14 cellular contexts compared by ENCODE assay signal in genomic region chr16:49929606-49930005, GRCh38.
DNase-seq lines count a peak whose midpoint lies in the region; ATAC-seq and TF ChIP-seq lines count a peak whose summit lies in the region.
"Had no signal": no experiment of that assay in that cellular context is flagged by ENCODE, and none has a peak within 500 bp of the region (broad histone marks: within the 10 kb centered on the region; RNA-seq: fewer than 3 reads in every experiment).

No MANE protein-coding gene starts in this region.

- H3K9me3 Mint-ChIP-seq in chondrocyte (ENCODE audit: low read depth): no peaks in the 10 kb centered on the region
- H3K9me3 Mint-ChIP-seq in stimulated activated effector memory CD8-positive, alpha-beta T cell treated with anti-CD3 and anti-CD28 coated beads, Interleukin-12 subunit alpha, Interleukin-12 subunit beta, amount 100 ng/mL, for 72 hours: no peaks in the 10 kb centered on the region
- H3K9me3 Mint-ChIP-seq: CD4-positive, alpha-beta T cell had no signal

- no peak for TF ChIP-seq CTCF in chondrocyte (IDR thresholded peaks at IDR 0.05)

- H3K36me3 Mint-ChIP-seq in chondrocyte (ENCODE audit: low read depth): no peaks in the 10 kb centered on the region
- no peaks in the 10 kb centered on the region for H3K36me3 Mint-ChIP-seq in stimulated activated effector memory CD8-positive, alpha-beta T cell treated with anti-CD3 and anti-CD28 coated beads, Interleukin-12 subunit alpha, Interleukin-12 subunit beta, amount 100 ng/mL, for 72 hours

- no peak overlapping the region for H3K4me3 Mint-ChIP-seq in chondrocyte (ENCODE audit: unreplicated experiment)
- H3K4me3 Mint-ChIP-seq in stimulated activated effector memory CD8-positive, alpha-beta T cell treated with anti-CD3 and anti-CD28 coated beads, Interleukin-12 subunit alpha, Interleukin-12 subunit beta, amount 100 ng/mL, for 72 hours: no peak overlapping the region
- H3K4me3 Mint-ChIP-seq: CD4-positive, alpha-beta T cell had no signal

- peaks cover 18% of the 10 kb centered on the region for H3K27me3 Mint-ChIP-seq in chondrocyte (ENCODE audit: low read depth)

- ATAC-seq in stimulated activated effector memory CD8-positive, alpha-beta T cell treated with anti-CD3 and anti-CD28 coated beads, Interleukin-12 subunit alpha, Interleukin-12 subunit beta, amount 100 ng/mL, for 72 hours: peak; percentile 14
- ATAC-seq: A549 had no signal

- no peak overlapping the region for H3K27ac Mint-ChIP-seq in chondrocyte (ENCODE audit: unreplicated experiment)
- H3K27ac Mint-ChIP-seq in stimulated activated effector memory CD8-positive, alpha-beta T cell treated with anti-CD3 and anti-CD28 coated beads, Interleukin-12 subunit alpha, Interleukin-12 subunit beta, amount 100 ng/mL, for 72 hours: no peak overlapping the region
- H3K27ac Mint-ChIP-seq: CD4-positive, alpha-beta T cell had no signal

- peak; percentile 27 for DNase-seq in activated effector memory CD4-positive, alpha-beta T cell treated with anti-CD3 and anti-CD28 coated beads, Interleukin-2, amount 50 U/mL, for 16 hours
- DNase-seq in activated effector memory CD4-positive, alpha-beta T cell treated with Interleukin-2 at 50 U/mL for 16 hours: no peak
- DNase-seq in chondrocyte (ENCODE audit: low spot score) (peak; percentile 25), mesenteric fat pad (ENCODE audit: low spot score) (peak; percentile 51), retina (no peak), NCI-H524 (lab: John Stamatoyannopoulos, UW) (no peak)
- no peak for DNase-seq in stimulated activated effector memory CD8-positive, alpha-beta T cell treated with anti-CD3 and anti-CD28 coated beads, Interleukin-12 subunit alpha, Interleukin-12 subunit beta, amount 100 ng/mL, for 72 hours (ENCODE audit: low spot score in 2 of 2)
- DNase-seq: AML-193; CD4-positive, alpha-beta T cell; DMS153; DMS79; GDM1; HCEC 1CT had no signal

- peaks cover 15% of the 10 kb centered on the region for H3K4me1 Mint-ChIP-seq in chondrocyte (ENCODE audit: low read depth)
- no peaks in the 10 kb centered on the region for H3K4me1 Mint-ChIP-seq in stimulated activated effector memory CD8-positive, alpha-beta T cell treated with anti-CD3 and anti-CD28 coated beads, Interleukin-12 subunit alpha, Interleukin-12 subunit beta, amount 100 ng/mL, for 72 hours

Comparison
In these comparisons a context has a peak if more than half of its experiments do, and no peak if none do; other contexts are left out.
1. DNase-seq: peak in activated effector memory CD4-positive, alpha-beta T cell treated with anti-CD3 and anti-CD28 coated beads, Interleukin-2, amount 50 U/mL, for 16 hours (single experiment), chondrocyte (single experiment) and mesenteric fat pad (single experiment); none in activated effector memory CD4-positive, alpha-beta T cell treated with Interleukin-2 at 50 U/mL for 16 hours (single experiment), stimulated activated effector memory CD8-positive, alpha-beta T cell treated with anti-CD3 and anti-CD28 coated beads, Interleukin-12 subunit alpha, Interleukin-12 subunit beta, amount 100 ng/mL, for 72 hours (0 of 2), retina (single experiment) and NCI-H524 (0 of 2).